In genomic region chr12:79886917-79887519, GRCh38 we compare ENCODE assay signal across 8 cellular contexts. TPM values are rescaled to one million over a fixed set of nuclear protein-coding genes. Genes with fewer than 3 reads are reported as not detected.
DNase-seq lines count a peak whose midpoint lies in the region; ATAC-seq and TF ChIP-seq lines count a peak whose summit lies in the region.

No MANE protein-coding gene starts in this region.

- no TSS peak for BruUV-seq in Panc1 (replicated peaks; lab: Mats Ljungman, UMichigan)

- H4K20me1 ChIP-seq in neural progenitor cell (ENCODE audit: low read depth) = peaks cover 25% of the 10 kb centered on the region

- H3K4me3 Mint-ChIP-seq in neural progenitor cell = no peak overlapping the region

- POLR2A ChIA-PET in Panc1 (lab: Charles Lee) = no interaction called here

- no peak overlapping the region for H3K4me3 ChIP-seq in Panc1 (ENCODE audit: low read depth in 2 of 2, low read length in 2 of 2)
- no peak overlapping the region for H3K4me3 ChIP-seq in neural progenitor cell

- TF ChIP-seq CTCF in Panc1 (IDR thresholded peaks at IDR 0.05) = peak; percentile 70; the same call in 1 of the 2 replicates
- peak; percentile 74 for TF ChIP-seq CTCF in neural progenitor cell (IDR thresholded peaks at IDR 0.05)

- no peak overlapping the region for H3K27ac Mint-ChIP-seq in neural progenitor cell

- peak; percentile 83 for ATAC-seq in GM19351 (IDR thresholded peaks at IDR 0.05; ENCODE audit: unreplicated experiment)
- ATAC-seq in Panc1 = peak; percentile 91
- ATAC-seq in esophagus mucosa = peak; percentile 56

- no peak overlapping the region for H3K9ac ChIP-seq in neural progenitor cell

- no peaks in the 10 kb centered on the region for H3K36me3 ChIP-seq in Panc1 (ENCODE audit: control insufficient read depth, insufficient read depth, low read length)
- H3K36me3 ChIP-seq in neural progenitor cell = no peaks in the 10 kb centered on the region

- H3K9me3 Mint-ChIP-seq in neural progenitor cell = peaks cover 2% of the 10 kb centered on the region

- H3K27me3 ChIP-seq in Panc1 (ENCODE audit: control insufficient read depth, insufficient read depth, low read length) (no peaks in the 10 kb centered on the region), neural progenitor cell (no peaks in the 10 kb centered on the region)

- H2AFZ ChIP-seq in neural progenitor cell (replicated peaks) = no peak overlapping the region

- in situ Hi-C loops in Panc1 (cut with HindIII; ENCODE audit: low pct_unique_long_range_greater_than_20kb, low sequenced_read_pairs) = no loop called here

- no peak overlapping the region for H3K4me2 ChIP-seq in neural progenitor cell

- H3K9me3 ChIP-seq in Panc1 (ENCODE audit: control insufficient read depth, insufficient read depth, low read depth, low read length) (no peaks in the 10 kb centered on the region), neural progenitor cell (ENCODE audit: low read depth) (no peaks in the 10 kb centered on the region)

- peaks cover 6% of the 10 kb centered on the region for H3F3A ChIP-seq in neural progenitor cell (ENCODE audit: low read depth)

- H3K27ac ChIP-seq in Panc1 (ENCODE audit: low read length) (no peak overlapping the region), neural progenitor cell (no peak overlapping the region), substantia nigra (ENCODE audit: low read depth, low read length, poor library complexity, severe bottlenecking) (no peak overlapping the region)

- no peaks in the 10 kb centered on the region; the same call in 1 of the 2 replicates for H3K4me1 ChIP-seq in Panc1 (ENCODE audit: control insufficient read depth, insufficient read depth, low read length)
- H3K4me1 ChIP-seq in neural progenitor cell = peaks cover 14% of the 10 kb centered on the region

- no peaks in the 10 kb centered on the region for H3K27me3 Mint-ChIP-seq in neural progenitor cell (ENCODE audit: insufficient read depth, low read depth)

- intact Hi-C loops in Panc1 (cut with micrococcal nuclease; ENCODE audit: unreplicated experiment) = loop anchor here (10.0 kb wide), 1 partner anchor 298 kb away; no protein-coding TSS in a partner anchor

- peaks cover 16% of the 10 kb centered on the region for H3K36me3 Mint-ChIP-seq in neural progenitor cell

- H3K4me1 Mint-ChIP-seq in neural progenitor cell = peaks cover 5% of the 10 kb centered on the region

- DNase-seq in D341Med (ENCODE audit: low spot score) = peak; percentile 21
- peak; percentile 47 for DNase-seq in HT1080 (ENCODE audit: low read depth)
- DNase-seq in Panc1 (ENCODE audit: low read depth, low spot score) = peak; percentile 45
- DNase-seq in neural progenitor cell (ENCODE audit: low spot score) = peak; percentile 42
- no peak for DNase-seq in activated CD8-positive, alpha-beta memory T cell treated with anti-CD3 and anti-CD28 coated beads for 24 hours
- no peak for DNase-seq in substantia nigra (lab: John Stamatoyannopoulos, UW)

- CTCF ChIA-PET in Panc1 (lab: Charles Lee) = no interaction called here

- H3K79me2 ChIP-seq in neural progenitor cell (ENCODE audit: low read depth) = peaks cover 98% of the 10 kb centered on the region

RNA-seq across cellular contexts. Expression of gene PPP1R12A, which starts 47.9 kb away (rescaled TPM):
- total RNA-seq in HT1080 (2014; rRNA removed; shearing (Covaris generic)) = 36.3 and 43.4 TPM in 2 replicates
- polyA plus RNA-seq in HT1080 (2015; cell fraction: cytosol; rRNA removed) = 26.5 and 40.2 TPM in 2 replicates
- polyA plus RNA-seq in HT1080 (2015; cell fraction: nucleus; rRNA removed) = 85.9 and 107 TPM in 2 replicates
- total RNA-seq in Panc1 (2021; ENCODE audit: unreplicated experiment) = 61.6 TPM
- 21.2 TPM for polyA plus RNA-seq in Panc1 (2012; ENCODE audit: insufficient read length)
- total RNA-seq in esophagus mucosa = 42.3 TPM
- total RNA-seq in neural progenitor cell (ENCODE audit: low replicate concordance) = 63.2 and 86.7 TPM in 2 replicates

Comparison
In these comparisons a context has a peak if more than half of its experiments do, and no peak if none do; other contexts are left out.
1. DNase-seq: peak in D341Med (single experiment), HT1080 (single experiment), Panc1 (single experiment) and neural progenitor cell (single experiment); none in activated CD8-positive, alpha-beta memory T cell treated with anti-CD3 and anti-CD28 coated beads for 24 hours (single experiment) and substantia nigra (0 of 49).
2. Peak in every context shown above with its lines, with median percentiles within 50 percentile points of each other: ATAC-seq.